Comparison of ENCODE assay signal across 24 cellular contexts in genomic region chr9:2574215-2574614, GRCh38.
"Had no signal": no experiment of that assay in that cellular context is flagged by ENCODE, and none has a peak within 500 bp of the region (broad histone marks: within the 10 kb centered on the region; RNA-seq: fewer than 3 reads in every experiment).

No MANE protein-coding gene starts in this region.

- H3K27ac ChIP-seq: body of pancreas, esophagus muscularis mucosa, gastroesophageal sphincter, transverse colon, WERI-Rb-1 had no signal

- FAIRE-seq: urothelium cell line had no signal

- ATAC-seq: activated CD8-positive, alpha-beta T cell treated with anti-CD3 and anti-CD28 coated beads, Interleukin-2, amount 10 ng/mL, durations not matched to agents 7 days and 5 days; body of pancreas; gastroesophageal sphincter; left colon; mucosa of descending colon; sciatic nerve; stimulated activated naive B cell treated with anti-CD40 and anti-IgM and Interleukin-4, amounts not matched to agents 10 μg/mL and 1 μg/mL and 100 μg/mL, for 72 hours had no signal

- DNase-seq: activated CD4-positive, alpha-beta T cell treated with anti-CD3 and anti-CD28 coated beads, Interleukin-2, amount 10 ng/mL, durations not matched to agents 7 days and 5 days; activated CD4-positive, CD25-positive, alpha-beta regulatory T cell treated with anti-CD3 and anti-CD28 coated beads, Interleukin-2, amount 50 U/mL, for 72 hours; activated CD8-positive, alpha-beta T cell treated with anti-CD3 and anti-CD28 coated beads, Interleukin-2, amount 10 ng/mL, durations not matched to agents 7 days and 5 days; activated gamma-delta T cell treated with Interleukin-2 at 50 U/mL for 16 hours; anterior cingulate cortex; body of pancreas; caudate nucleus; dermis blood vessel endothelial cell; effector memory CD4-positive, alpha-beta T cell; head of caudate nucleus; islet precursor cell; left colon; mesenchymal stem cell; mucosa of descending colon; occipital lobe; stimulated activated CD4-positive, alpha-beta T cell treated with anti-CD3 and anti-CD28 coated beads, Interleukin-15, amount 100 ng/mL, for 24 hours; stimulated activated naive B cell treated with anti-CD40 and anti-IgM and Interleukin-4, amounts not matched to agents 10 μg/mL and 1 μg/mL and 100 μg/mL, for 72 hours; transverse colon; WERI-Rb-1 had no signal

- H3K9me3 ChIP-seq: body of pancreas, esophagus muscularis mucosa, gastroesophageal sphincter, mucosa of descending colon, transverse colon had no signal

- H3K27me3 ChIP-seq: body of pancreas, esophagus muscularis mucosa, gastroesophageal sphincter, transverse colon had no signal

- H3K4me2 ChIP-seq: smooth muscle cell had no signal

- H3K36me3 ChIP-seq: esophagus muscularis mucosa, gastroesophageal sphincter, transverse colon, WERI-Rb-1 had no signal

- H3K4me3 ChIP-seq: body of pancreas, esophagus muscularis mucosa, gastroesophageal sphincter, mucosa of descending colon, smooth muscle cell, transverse colon had no signal
